ENCODE assay signal across 19 cellular contexts in the genomic region with DNA sequence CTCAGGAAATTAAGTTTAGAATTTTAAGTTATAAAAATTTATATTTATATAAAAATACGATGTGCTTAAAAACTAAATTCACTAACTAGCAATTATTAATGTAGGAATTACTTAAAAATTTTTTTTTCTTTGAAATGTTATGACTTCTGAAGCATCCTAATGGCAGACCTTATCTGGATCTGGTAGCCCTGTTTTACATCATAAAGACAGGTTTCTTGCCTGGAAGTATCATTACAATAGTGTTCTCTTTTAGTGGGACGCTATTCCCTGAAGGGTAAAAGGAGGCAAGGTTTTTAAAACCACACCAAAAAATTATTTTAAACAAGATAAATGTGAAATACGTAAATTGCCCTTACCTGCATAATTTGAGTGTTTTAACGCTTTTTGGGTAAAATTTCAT. TPM values are rescaled to one million over a fixed set of nuclear protein-coding genes. Genes with fewer than 3 reads are reported as not detected.
A peak's percentile ranks its signal among the peaks of the same experiment; 100 is the strongest.
DNase-seq lines count a peak whose midpoint lies in the region; ATAC-seq and TF ChIP-seq lines count a peak whose summit lies in the region.
"Had no signal": no experiment of that assay in that cellular context is flagged by ENCODE, and none has a peak within 500 bp of the region (broad histone marks: within the 10 kb centered on the region; RNA-seq: fewer than 3 reads in every experiment).

No MANE protein-coding gene starts in this region.

- H3K9me2 ChIP-seq in Loucy (replicated peaks; ENCODE audit: low read depth, low read length): no peaks in the 10 kb centered on the region

- peaks cover 10% of the 10 kb centered on the region for H3K36me3 Mint-ChIP-seq in activated T-cell treated with anti-CD3 and anti-CD28 coated beads, Interleukin-2, amount 50 U/mL, for 4 hours (ENCODE audit: insufficient read depth)

- peak overlapping the region; percentile 8 for H3K4me3 Mint-ChIP-seq in activated T-cell treated with anti-CD3 and anti-CD28 coated beads, Interleukin-2, amount 50 U/mL, for 4 hours

- TF ChIP-seq CTCF in Loucy (conservative IDR thresholded peaks at IDR 0.05; ENCODE audit: low read length) (no peak), dorsolateral prefrontal cortex (IDR thresholded peaks at IDR 0.05 in 54 of 56, conservative IDR thresholded peaks at IDR 0.05 in 2 of 56; ENCODE audit: low read depth in 1 of 56, partially characterized antibody in 56 of 56) (no peak), osteoblast (IDR thresholded peaks at IDR 0.05; ENCODE audit: extremely low read depth, low read depth, low read length) (no peak)

- peaks cover 75% of the 10 kb centered on the region for H3K79me2 ChIP-seq in Loucy (ENCODE audit: insufficient read depth, low read length)
- H3K79me2 ChIP-seq in osteoblast (ENCODE audit: insufficient read depth, low read length): peaks cover 70% of the 10 kb centered on the region

- no peaks in the 10 kb centered on the region for H3K9me3 ChIP-seq in Loucy (ENCODE audit: insufficient read depth, low read depth, low read length)
- H3K9me3 ChIP-seq in osteoblast (ENCODE audit: low read depth, low read length): no peaks in the 10 kb centered on the region
- H3K9me3 ChIP-seq: Peyer's patch had no signal

- H3K27ac ChIP-seq in dorsolateral prefrontal cortex: peak overlapping the region in 21 of 59 donors; percentile 1 to 100 (median 97)
- no peak overlapping the region for H3K27ac ChIP-seq in osteoblast (ENCODE audit: low read depth, low read length)
- H3K27ac ChIP-seq: Peyer's patch had no signal

- H3K36me3 ChIP-seq in Loucy (ENCODE audit: insufficient read depth, low read length): no peaks in the 10 kb centered on the region
- H3K36me3 ChIP-seq in osteoblast (ENCODE audit: insufficient read depth, low read length): peaks cover 4% of the 10 kb centered on the region
- H3K36me3 ChIP-seq: Peyer's patch had no signal

- peak overlapping the region; percentile 96 for H3K9ac ChIP-seq in Loucy (ENCODE audit: low read depth, low read length, poor library complexity, severe bottlenecking)

- no peak for DNase-seq in activated T-cell treated with anti-CD3 and anti-CD28 coated beads, Interleukin-2, amount 50 U/mL, for 4 hours
- DNase-seq in activated T-cell treated with anti-CD3 and anti-CD28 coated beads, Interleukin-2, amount 50 U/mL, for 1 hour: no peak
- no peak for DNase-seq in dorsolateral prefrontal cortex
- no peak for DNase-seq in osteoblast (ENCODE audit: insufficient read length, low spot score, missing footprints)
- no peak for DNase-seq in NCI-H1694 treated with DMSO at 0.1 percent for 48 hours (lab: John Stamatoyannopoulos, UW)
- DNase-seq: 8988T; activated CD4-positive, alpha-beta T cell treated with anti-CD3 and anti-CD28 coated beads, Interleukin-2, amount 10 ng/mL, durations not matched to agents 7 days and 5 days; activated CD8-positive, alpha-beta memory T cell treated with anti-CD3 and anti-CD28 coated beads, Interleukin-2, amount 50 U/mL, for 4 hours; DMS153; H9; hippocampal formation; KBM-7; NCI-H2171 treated with DMSO at 0.1 percent for 48 hours; nephron progenitor cell; Peyer's patch had no signal

- H2AFZ ChIP-seq in Loucy (ENCODE audit: low read length): no peak overlapping the region
- H2AFZ ChIP-seq in osteoblast (ENCODE audit: low read length): no peak overlapping the region

- H3K27me3 Mint-ChIP-seq in activated T-cell treated with anti-CD3 and anti-CD28 coated beads, Interleukin-2, amount 50 U/mL, for 4 hours (ENCODE audit: low read depth): no peaks in the 10 kb centered on the region
- H3K27me3 Mint-ChIP-seq: activated CD4-positive, alpha-beta T cell treated with anti-CD3 and anti-CD28 coated beads, Interleukin-2, amount 10 ng/mL, durations not matched to agents 7 days and 5 days; stimulated activated memory B cell treated with anti-CD40 and anti-IgM and Interleukin-4, amounts not matched to agents 10 μg/mL and 1 μg/mL and 100 μg/mL, for 72 hours had no signal

- intact Hi-C loops in dorsolateral prefrontal cortex (cut with DNase I): no loop called here

- peaks cover 45% of the 10 kb centered on the region for H3K4me1 Mint-ChIP-seq in activated T-cell treated with anti-CD3 and anti-CD28 coated beads, Interleukin-2, amount 50 U/mL, for 4 hours (ENCODE audit: low read depth)

- H3K4me2 ChIP-seq in Loucy (ENCODE audit: low read depth, low read length, poor library complexity, severe bottlenecking): peak overlapping the region; percentile 98
- H3K4me2 ChIP-seq in osteoblast (ENCODE audit: insufficient read depth, low read length): peak overlapping the region; percentile 99

- H3F3A ChIP-seq in Loucy (ENCODE audit: low read depth): no peaks in the 10 kb centered on the region

- no peaks in the 10 kb centered on the region for H3K9me3 Mint-ChIP-seq in activated T-cell treated with anti-CD3 and anti-CD28 coated beads, Interleukin-2, amount 50 U/mL, for 4 hours
- H3K9me3 Mint-ChIP-seq: activated CD4-positive, alpha-beta T cell treated with anti-CD3 and anti-CD28 coated beads, Interleukin-2, amount 10 ng/mL, durations not matched to agents 7 days and 5 days; H9; nephron progenitor cell; stimulated activated memory B cell treated with anti-CD40 and anti-IgM and Interleukin-4, amounts not matched to agents 10 μg/mL and 1 μg/mL and 100 μg/mL, for 72 hours had no signal

- H4K20me1 ChIP-seq in Loucy (ENCODE audit: insufficient read depth, low read length, poor library complexity, severe bottlenecking) (peaks cover 50% of the 10 kb centered on the region), osteoblast (ENCODE audit: insufficient read depth, low read length) (peaks cover 38% of the 10 kb centered on the region)

- H3K4me3 ChIP-seq in Loucy (ENCODE audit: low read length, poor library complexity, severe bottlenecking): peak overlapping the region; percentile 96
- H3K4me3 ChIP-seq in dorsolateral prefrontal cortex: peak overlapping the region in 39 of 59 donors; percentile 75 to 100 (median 99)
- H3K4me3 ChIP-seq in osteoblast (ENCODE audit: insufficient read depth, low read length): no peak overlapping the region

- no peak for ATAC-seq in activated T-cell treated with anti-CD3 and anti-CD28 coated beads, Interleukin-2, amount 50 U/mL, for 4 hours
- ATAC-seq in GM21825 (IDR thresholded peaks at IDR 0.05; ENCODE audit: unreplicated experiment): no peak
- no peak for ATAC-seq in GM18498 (IDR thresholded peaks at IDR 0.05; ENCODE audit: unreplicated experiment)
- ATAC-seq: stimulated activated memory B cell treated with anti-CD40 and anti-IgM and Interleukin-4, amounts not matched to agents 10 μg/mL and 1 μg/mL and 100 μg/mL, for 72 hours had no signal

- H3K4me1 ChIP-seq in Loucy (ENCODE audit: insufficient read depth, low read length, poor library complexity, severe bottlenecking): peaks cover 30% of the 10 kb centered on the region
- H3K4me1 ChIP-seq in osteoblast (ENCODE audit: insufficient read depth, low read length): peaks cover 19% of the 10 kb centered on the region

- no peaks in the 10 kb centered on the region for H3K27me3 ChIP-seq in Loucy (ENCODE audit: insufficient read depth, low read length, poor library complexity, severe bottlenecking)
- no peaks in the 10 kb centered on the region for H3K27me3 ChIP-seq in dorsolateral prefrontal cortex
- H3K27me3 ChIP-seq in osteoblast (ENCODE audit: insufficient read depth, low read length): no peaks in the 10 kb centered on the region
- H3K27me3 ChIP-seq: Peyer's patch had no signal

RNA-seq across cellular contexts. Expression of a gene that starts 2.1 kb away (rescaled TPM):
- total RNA-seq in activated T-cell treated with anti-CD3 and anti-CD28 coated beads, Interleukin-2, amount 50 U/mL, for 4 hours: 10 to 100 TPM; 28.7 to 33.9 (median 29.9) TPM
- total RNA-seq in dorsolateral prefrontal cortex (10 to 100 TPM; 35.1 to 88.2 (median 50.0) TPM), osteoblast (15.6 and 18.3 TPM in 2 replicates)

RNA-seq across cellular contexts. Expression of a gene that starts 55.0 kb away (rescaled TPM):
- total RNA-seq in activated T-cell treated with anti-CD3 and anti-CD28 coated beads, Interleukin-2, amount 50 U/mL, for 4 hours: 1,000 to 10,000 TPM; 1,385 to 1,509 (median 1,444) TPM
- 1,000 to 10,000 TPM in 30 of 120 experiments, 100 to 1,000 TPM in 90; 420 to 2,880 (median 848) TPM for total RNA-seq in dorsolateral prefrontal cortex
- 193 and 198 TPM in 2 replicates for total RNA-seq in osteoblast
